1 cellular context compared by ENCODE assay signal in the genomic region with DNA sequence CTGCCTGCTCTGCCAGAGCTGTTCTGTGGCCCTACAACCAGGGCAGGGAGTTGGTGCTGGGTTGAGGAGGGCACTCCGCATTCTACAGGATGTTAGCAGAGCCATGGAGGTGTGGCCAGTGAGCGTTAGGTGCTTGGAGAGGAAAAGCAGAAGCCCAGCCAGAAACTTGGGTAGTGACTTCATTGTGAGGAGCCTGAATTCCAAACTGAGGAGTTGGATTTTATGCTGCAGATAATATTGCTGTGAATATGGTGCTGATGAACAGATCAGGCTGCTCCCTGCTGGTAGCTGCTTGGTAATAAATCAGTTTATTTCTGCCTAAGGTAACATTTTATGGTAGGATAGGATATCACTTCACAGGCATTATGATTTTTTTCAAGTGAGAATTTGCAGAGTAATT.
TF ChIP-seq lines count a peak whose summit lies in the region.

No MANE protein-coding gene starts in this region.

TF ChIP-seq in IMR-90, 13 proteins besides CTCF, POLR2A, EP300 and RAD21 (continued from another document):
- TF ChIP-seq, protein P1, sequence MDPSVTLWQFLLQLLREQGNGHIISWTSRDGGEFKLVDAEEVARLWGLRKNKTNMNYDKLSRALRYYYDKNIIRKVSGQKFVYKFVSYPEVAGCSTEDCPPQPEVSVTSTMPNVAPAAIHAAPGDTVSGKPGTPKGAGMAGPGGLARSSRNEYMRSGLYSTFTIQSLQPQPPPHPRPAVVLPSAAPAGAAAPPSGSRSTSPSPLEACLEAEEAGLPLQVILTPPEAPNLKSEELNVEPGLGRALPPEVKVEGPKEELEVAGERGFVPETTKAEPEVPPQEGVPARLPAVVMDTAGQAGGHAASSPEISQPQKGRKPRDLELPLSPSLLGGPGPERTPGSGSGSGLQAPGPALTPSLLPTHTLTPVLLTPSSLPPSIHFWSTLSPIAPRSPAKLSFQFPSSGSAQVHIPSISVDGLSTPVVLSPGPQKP (IDR thresholded peaks at IDR 0.05; ENCODE audit: borderline replicate concordance, low read depth, low read length): no peak
- TF ChIP-seq MXI1 (IDR thresholded peaks at IDR 0.05; ENCODE audit: borderline replicate concordance, low read depth, low read length): no peak
- no peak for TF ChIP-seq MAZ (IDR thresholded peaks at IDR 0.05; ENCODE audit: borderline replicate concordance, low read depth, low read length)
- TF ChIP-seq SMC3 (IDR thresholded peaks at IDR 0.05; ENCODE audit: low read depth, low read length): no peak
- no peak for TF ChIP-seq NFE2L2 (IDR thresholded peaks at IDR 0.05; ENCODE audit: low read depth, low read length)
- no peak for TF ChIP-seq BHLHE40 (IDR thresholded peaks at IDR 0.05; ENCODE audit: low read depth, low read length)
- TF ChIP-seq, protein P2, sequence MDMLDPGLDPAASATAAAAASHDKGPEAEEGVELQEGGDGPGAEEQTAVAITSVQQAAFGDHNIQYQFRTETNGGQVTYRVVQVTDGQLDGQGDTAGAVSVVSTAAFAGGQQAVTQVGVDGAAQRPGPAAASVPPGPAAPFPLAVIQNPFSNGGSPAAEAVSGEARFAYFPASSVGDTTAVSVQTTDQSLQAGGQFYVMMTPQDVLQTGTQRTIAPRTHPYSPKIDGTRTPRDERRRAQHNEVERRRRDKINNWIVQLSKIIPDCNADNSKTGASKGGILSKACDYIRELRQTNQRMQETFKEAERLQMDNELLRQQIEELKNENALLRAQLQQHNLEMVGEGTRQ (IDR thresholded peaks at IDR 0.05; ENCODE audit: low read depth, low read length): no peak
